ENCODE assay signal across 21 cellular contexts in the genomic region with DNA sequence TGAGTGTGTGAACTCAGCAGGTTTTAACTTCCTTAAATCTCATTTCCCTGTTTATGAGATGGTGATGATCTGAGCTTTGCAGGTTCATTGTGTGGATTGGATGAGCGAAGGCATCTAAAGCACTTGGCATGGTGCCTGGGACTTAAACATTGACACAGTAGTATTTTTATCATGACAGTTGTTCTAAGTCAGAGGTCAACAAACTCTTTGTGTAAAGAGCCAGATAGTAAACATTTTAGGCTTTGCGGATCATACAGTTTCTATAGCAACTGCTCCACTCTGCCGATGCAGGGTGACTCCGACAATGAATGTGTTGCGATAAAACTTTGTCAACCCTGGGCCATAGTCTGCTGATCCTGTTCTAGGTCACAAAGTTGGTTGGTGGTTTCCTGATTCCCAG. TPM values are rescaled to one million over a fixed set of nuclear protein-coding genes. Genes with fewer than 3 reads are reported as not detected.
DNase-seq lines count a peak whose midpoint lies in the region; ATAC-seq and TF ChIP-seq lines count a peak whose summit lies in the region.
"Had no signal": no experiment of that assay in that cellular context is flagged by ENCODE, and none has a peak within 500 bp of the region (broad histone marks: within the 10 kb centered on the region; RNA-seq: fewer than 3 reads in every experiment).

No MANE protein-coding gene starts in this region.

- no peak overlapping the region for H3K4me3 Mint-ChIP-seq in CD4-positive, alpha-beta memory T cell
- H3K4me3 Mint-ChIP-seq: activated CD8-positive, alpha-beta memory T cell treated with anti-CD3 and anti-CD28 coated beads, Interleukin-2, amount 10 ng/mL, durations not matched to agents 7 days and 5 days had no signal

- POLR2A ChIA-PET in CD4-positive, alpha-beta memory T cell (lab: Charles Lee; ENCODE audit: partially characterized antibody) = no interaction called here

- H3K27me3 ChIP-seq in CD4-positive, alpha-beta memory T cell (ENCODE audit: insufficient read depth, low read length) = no peaks in the 10 kb centered on the region
- H3K27me3 ChIP-seq: testis had no signal

- no peaks in the 10 kb centered on the region for H3K36me3 Mint-ChIP-seq in CD4-positive, alpha-beta memory T cell

- H3K4me3 ChIP-seq in CD4-positive, alpha-beta memory T cell (ENCODE audit: low read length in 2 of 2) = no peak overlapping the region
- H3K4me3 ChIP-seq: coronary artery, testis had no signal

- CTCF ChIA-PET in CD4-positive, alpha-beta memory T cell (lab: Charles Lee; ENCODE audit: partially characterized antibody) = no interaction called here

- intact Hi-C loops in left colon (cut with DNase I, micrococcal nuclease) = no loop called here
- intact Hi-C loops in CD4-positive, alpha-beta memory T cell (cut with micrococcal nuclease) = no loop called here

- H3K27me3 Mint-ChIP-seq in CD4-positive, alpha-beta memory T cell = peaks cover 13 to 15% of the 10 kb centered on the region in 2 donors

- no peak for TF ChIP-seq POLR2A in erythroblast (IDR thresholded peaks at IDR 0.05; ENCODE audit: low read length)

- in situ Hi-C loops in Caki2 (cut with HindIII; ENCODE audit: low pct_unique_long_range_greater_than_20kb, low sequenced_read_pairs) = no loop called here

- H3K4me1 ChIP-seq in CD4-positive, alpha-beta memory T cell (ENCODE audit: insufficient read depth, low read length) = no peaks in the 10 kb centered on the region
- H3K4me1 ChIP-seq: testis had no signal

- H3K9me3 Mint-ChIP-seq in CD4-positive, alpha-beta memory T cell = peaks cover 0 to 5% (median 0%) of the 10 kb centered on the region in 8 donors

- H3K27ac ChIP-seq in CD4-positive, alpha-beta memory T cell (ENCODE audit: low read depth, low read length) = no peak overlapping the region
- H3K27ac ChIP-seq: coronary artery, HL-60, testis had no signal

- H3K36me3 ChIP-seq in CD4-positive, alpha-beta memory T cell (ENCODE audit: insufficient read depth, low read length) = no peaks in the 10 kb centered on the region

- DNase-seq in Caki2 (ENCODE audit: low read depth) = peak; percentile 37
- peak; percentile 66 for DNase-seq in NCI-H1105 treated with DMSO at 0.1 percent for 48 hours (lab: John Stamatoyannopoulos, UW)
- peak; percentile 77 for DNase-seq in NCI-H82 (lab: John Stamatoyannopoulos, UW)
- peak; percentile 49 to 59 for DNase-seq in left colon
- no peak for DNase-seq in cerebellum (ENCODE audit: low spot score)
- DNase-seq in erythroblast (lab: John Stamatoyannopoulos, UW) = no peak
- DNase-seq in SK-N-DZ (ENCODE audit: low spot score) = no peak
- no peak for DNase-seq in CD4-positive, alpha-beta memory T cell
- DNase-seq: activated CD4-positive, CD25-positive, alpha-beta regulatory T cell; activated CD8-positive, alpha-beta memory T cell treated with anti-CD3 and anti-CD28 coated beads, Interleukin-2, amount 10 ng/mL, durations not matched to agents 7 days and 5 days; activated gamma-delta T cell; aorta; glutamatergic neuron; Karpas-422; NCI-H446; right cardiac atrium; testis had no signal

- no peaks in the 10 kb centered on the region for H3K4me1 Mint-ChIP-seq in CD4-positive, alpha-beta memory T cell
- H3K4me1 Mint-ChIP-seq: activated CD8-positive, alpha-beta memory T cell treated with anti-CD3 and anti-CD28 coated beads, Interleukin-2, amount 10 ng/mL, durations not matched to agents 7 days and 5 days had no signal

- no peak overlapping the region for H3K27ac Mint-ChIP-seq in CD4-positive, alpha-beta memory T cell
- H3K27ac Mint-ChIP-seq: activated CD8-positive, alpha-beta memory T cell treated with anti-CD3 and anti-CD28 coated beads, Interleukin-2, amount 10 ng/mL, durations not matched to agents 7 days and 5 days had no signal

- ATAC-seq in left colon = peak; percentile 96
- ATAC-seq: activated CD8-positive, alpha-beta memory T cell treated with anti-CD3 and anti-CD28 coated beads, Interleukin-2, amount 10 ng/mL, durations not matched to agents 7 days and 5 days; right cardiac atrium had no signal

- H3K9me3 ChIP-seq in CD4-positive, alpha-beta memory T cell (ENCODE audit: control insufficient read depth in 1 of 2, low read length in 2 of 2) = no peaks in the 10 kb centered on the region
- H3K9me3 ChIP-seq: testis had no signal

RNA-seq across cellular contexts. Expression of a gene that starts 25.2 kb away (rescaled TPM):
- not detected in 2 replicates for total RNA-seq in Caki2 (2014; rRNA removed; shearing (Covaris generic); ENCODE audit: low replicate concordance)
- total RNA-seq in left colon (under 1 TPM; 0.09 to 0.25 TPM), cerebellum (4.7 TPM)
- not detected in 2 replicates for polyA plus RNA-seq in SK-N-DZ (2014; cell fraction: cytosol; rRNA removed)
- polyA plus RNA-seq in SK-N-DZ (2014; cell fraction: nucleus; rRNA removed) = not detected in 2 replicates
- not detected for total RNA-seq in CD4-positive, alpha-beta memory T cell
- polyA plus RNA-seq in CD4-positive, alpha-beta memory T cell = not detected
- total RNA-seq: activated CD8-positive, alpha-beta memory T cell treated with anti-CD3 and anti-CD28 coated beads, Interleukin-2, amount 10 ng/mL, durations not matched to agents 7 days and 5 days; epithelial cell of proximal tubule; RPMI7951 had no signal

Comparison
In these comparisons a context has a peak if more than half of its experiments do, and no peak if none do; other contexts are left out.
1. DNase-seq: peak in Caki2 (single experiment), NCI-H1105 treated with DMSO at 0.1 percent for 48 hours (single experiment), NCI-H82 (single experiment) and left colon (2 of 2); none in cerebellum (single experiment), erythroblast (0 of 2), SK-N-DZ (single experiment) and CD4-positive, alpha-beta memory T cell (0 of 5).